13 cellular contexts compared by ENCODE assay signal in the genomic region with DNA sequence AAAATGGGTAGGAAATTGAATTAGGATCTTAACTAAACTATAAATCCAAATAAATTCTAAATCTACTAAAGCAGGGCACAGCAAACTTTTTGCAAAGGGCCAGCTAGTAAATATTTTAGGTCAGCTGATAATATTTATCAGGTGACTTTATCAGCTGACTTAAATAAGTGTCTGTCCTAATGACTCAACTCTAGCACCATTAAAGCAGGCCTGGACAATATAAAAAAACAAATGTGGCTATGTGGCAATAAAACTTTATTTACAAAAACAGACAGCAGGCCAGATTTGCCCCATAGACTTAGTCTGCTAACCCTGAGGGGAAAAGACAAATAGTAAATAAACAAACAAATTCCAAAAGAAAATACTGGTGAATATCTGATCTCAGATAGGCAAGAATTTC. TPM values are rescaled to one million over a fixed set of nuclear protein-coding genes. Genes with fewer than 3 reads are reported as not detected.
DNase-seq lines count a peak whose midpoint lies in the region; ATAC-seq, FAIRE-seq and TF ChIP-seq lines count a peak whose summit lies in the region.
"Had no signal": no experiment of that assay in that cellular context is flagged by ENCODE, and none has a peak within 500 bp of the region (broad histone marks: within the 10 kb centered on the region; RNA-seq: fewer than 3 reads in every experiment).

No MANE protein-coding gene starts in this region.

- no TSS peak for BruUV-seq in IMR-90 (replicated peaks; lab: Mats Ljungman, UMichigan)

- no peak overlapping the region for H3K4me3 ChIP-seq in IMR-90 (ENCODE audit: insufficient read depth, low read depth, low read length)
- H3K4me3 ChIP-seq: Peyer's patch had no signal

- H3K9me1 ChIP-seq in IMR-90 (ENCODE audit: insufficient read depth, low read length) = peaks cover 5% of the 10 kb centered on the region; the same call in 1 of the 2 replicates

- no peaks in the 10 kb centered on the region for H3K79me1 ChIP-seq in IMR-90 (ENCODE audit: low read depth in 1 of 2, low read length in 2 of 2)

- H2BK20ac ChIP-seq in IMR-90 (ENCODE audit: low read depth, low read length) = no peak overlapping the region

- dilution Hi-C loops in IMR-90 (cut with HindIII; ENCODE audit: low sequenced_read_pairs, unreplicated experiment) = no loop called here

- peaks cover 84% of the 10 kb centered on the region for H3K4me1 Mint-ChIP-seq in CD4-positive, alpha-beta T cell (ENCODE audit: low read depth)

- POLR2A ChIA-PET in CD4-positive, alpha-beta T cell (lab: Charles Lee) = interaction anchor here (0.7 kb wide), 1 partner anchor 225 kb away, joined by 5 read pairs; no protein-coding TSS in a partner anchor
- POLR2A ChIA-PET in IMR-90 (lab: Charles Lee; ENCODE audit: unreplicated experiment) = no interaction called here

- H3K9me3 Mint-ChIP-seq in CD4-positive, alpha-beta T cell = no peaks in the 10 kb centered on the region
- H3K9me3 Mint-ChIP-seq: IgD-negative memory B cell had no signal

- no peak overlapping the region for H3K14ac ChIP-seq in IMR-90 (replicated peaks; ENCODE audit: low read depth, low read length)

- no peak overlapping the region for H3K27ac ChIP-seq in CD4-positive, alpha-beta T cell (ENCODE audit: low read depth, low read length)
- H3K27ac ChIP-seq in IMR-90 (ENCODE audit: insufficient read depth, low read length) = no peak overlapping the region
- peak overlapping the region; percentile 68 for H3K27ac ChIP-seq in VCaP
- H3K27ac ChIP-seq: Peyer's patch had no signal

- H4K8ac ChIP-seq in IMR-90 (ENCODE audit: low read depth in 2 of 2, low read length in 2 of 2) = no peak overlapping the region

- no peak overlapping the region for H4K91ac ChIP-seq in IMR-90 (ENCODE audit: insufficient read depth, low read depth, low read length)

- CTCF ChIA-PET in CD4-positive, alpha-beta T cell (lab: Charles Lee) = no interaction called here
- CTCF ChIA-PET in IMR-90 (lab: Yijun Ruan, JAX) = no interaction called here

- H3K36me3 ChIP-seq in IMR-90 (ENCODE audit: control insufficient read depth, insufficient read depth, low read length) = no peaks in the 10 kb centered on the region
- H3K36me3 ChIP-seq: Peyer's patch had no signal

- no peak overlapping the region for H2BK120ac ChIP-seq in IMR-90 (ENCODE audit: low read depth, low read length)

- H3K9me3 ChIP-seq in CD4-positive, alpha-beta T cell (ENCODE audit: control insufficient read depth, low read length) = no peaks in the 10 kb centered on the region
- no peaks in the 10 kb centered on the region for H3K9me3 ChIP-seq in IMR-90 (ENCODE audit: control insufficient read depth, insufficient read depth, low read length)
- H3K9me3 ChIP-seq: Peyer's patch had no signal

- H3K4me2 ChIP-seq in IMR-90 (ENCODE audit: low read depth, low read length) = no peak overlapping the region

- H3K27me3 ChIP-seq in CD4-positive, alpha-beta T cell (ENCODE audit: control insufficient read depth, insufficient read depth, low read length) = no peaks in the 10 kb centered on the region
- peaks cover 7% of the 10 kb centered on the region; the same call in 1 of the 2 replicates for H3K27me3 ChIP-seq in IMR-90 (ENCODE audit: control insufficient read depth, insufficient read depth, low read length)
- H3K27me3 ChIP-seq: Peyer's patch had no signal

- no peak overlapping the region for H3K18ac ChIP-seq in IMR-90 (ENCODE audit: low read depth, low read length)

- no peak overlapping the region for H2AFZ ChIP-seq in IMR-90 (replicated peaks; ENCODE audit: low read length, poor library complexity)

- no peak overlapping the region for H3K23ac ChIP-seq in IMR-90 (ENCODE audit: low read depth, low read length)

- H3K27me3 Mint-ChIP-seq in CD4-positive, alpha-beta T cell = no peaks in the 10 kb centered on the region
- H3K27me3 Mint-ChIP-seq: IgD-negative memory B cell had no signal

- H3K36me3 Mint-ChIP-seq in CD4-positive, alpha-beta T cell (ENCODE audit: low read depth) = no peaks in the 10 kb centered on the region

- no peak for TF ChIP-seq CTCF in CD4-positive, alpha-beta T cell (IDR thresholded peaks at IDR 0.05)
- TF ChIP-seq CTCF in IMR-90 (conservative IDR thresholded peaks at IDR 0.05; ENCODE audit: low read depth, low read length) (no peak), VCaP (conservative IDR thresholded peaks at IDR 0.05) (no peak)

- H2AK5ac ChIP-seq in IMR-90 (ENCODE audit: low read depth, low read length) = no peak overlapping the region

- H3K4me1 ChIP-seq in IMR-90 (ENCODE audit: control insufficient read depth, insufficient read depth, low read length) = no peaks in the 10 kb centered on the region

- H3K27ac Mint-ChIP-seq in CD4-positive, alpha-beta T cell = peak overlapping the region; percentile 12
- H3K27ac Mint-ChIP-seq: IgD-negative memory B cell had no signal

- H3K4ac ChIP-seq in IMR-90 (ENCODE audit: low read depth, low read length) = no peak overlapping the region

- DNase-seq in CD4-positive, alpha-beta T cell = no peak
- DNase-seq in IMR-90 = no peak
- DNase-seq in myocyte (ENCODE audit: low read depth) = peak; percentile 36
- DNase-seq in GM12892 (ENCODE audit: insufficient read length) = no peak
- no peak for DNase-seq in stimulated activated CD4-positive, alpha-beta T cell treated with anti-CD3 and anti-CD28 coated beads, Interleukin-2, amount 100 ng/mL, for 48 hours
- DNase-seq: H7, NCI-H2029, NCI-H510A treated with DMSO at 0.1 percent for 48 hours, Peyer's patch had no signal

- in situ Hi-C loops in IMR-90 (cut with MboI; ENCODE audit: low sequenced_read_pairs) = no loop called here

- no peak overlapping the region for H3K4me3 Mint-ChIP-seq in CD4-positive, alpha-beta T cell
- H3K4me3 Mint-ChIP-seq: IgD-negative memory B cell had no signal

- H4K20me1 ChIP-seq in IMR-90 (ENCODE audit: insufficient read depth, low read length) = no peaks in the 10 kb centered on the region

- no peak for ATAC-seq in CD4-positive, alpha-beta T cell (ENCODE audit: poor library complexity)
- no peak for ATAC-seq in IMR-90 (ENCODE audit: low read depth)
- ATAC-seq in GM21423 (IDR thresholded peaks at IDR 0.05; ENCODE audit: unreplicated experiment) = no peak
- ATAC-seq: Right ventricle myocardium inferior had no signal

- intact Hi-C loops in CD4-positive, alpha-beta T cell (cut with DNase I, micrococcal nuclease) = no loop called here
- intact Hi-C loops in IMR-90 (cut with micrococcal nuclease) = no loop called here

- no peak overlapping the region for H3K56ac ChIP-seq in IMR-90 (ENCODE audit: extremely low read depth, insufficient read depth, low read length)

- TF ChIP-seq POLR2A in IMR-90 (IDR thresholded peaks at IDR 0.05; ENCODE audit: low read depth, low read length) = no peak
- no peak for TF ChIP-seq POLR2A in GM12892 (IDR thresholded peaks at IDR 0.05; ENCODE audit: low read depth, low read length)

- no peak overlapping the region for H2BK15ac ChIP-seq in IMR-90 (ENCODE audit: low read depth, low read length)

- TF ChIP-seq RAD21 in IMR-90 (IDR thresholded peaks at IDR 0.05; ENCODE audit: low read length) = no peak

- no peak overlapping the region for H2BK5ac ChIP-seq in IMR-90 (ENCODE audit: low read depth, low read length, poor library complexity, severe bottlenecking)

- no peak overlapping the region for H4K5ac ChIP-seq in IMR-90 (ENCODE audit: low read depth, low read length)

- no peak overlapping the region for H3K9ac ChIP-seq in IMR-90 (ENCODE audit: low read depth, low read length)

- no peak for FAIRE-seq in GM12892 (lab: Jason Lieb, UNC)

- no peak overlapping the region for H2AK9ac ChIP-seq in IMR-90 (replicated peaks; ENCODE audit: low read depth, low read length, poor library complexity)

TF ChIP-seq in IMR-90, 13 proteins besides CTCF, POLR2A, EP300 and RAD21:
- TF ChIP-seq MAZ (IDR thresholded peaks at IDR 0.05; ENCODE audit: borderline replicate concordance, low read depth, low read length) = no peak
- TF ChIP-seq, protein P1, sequence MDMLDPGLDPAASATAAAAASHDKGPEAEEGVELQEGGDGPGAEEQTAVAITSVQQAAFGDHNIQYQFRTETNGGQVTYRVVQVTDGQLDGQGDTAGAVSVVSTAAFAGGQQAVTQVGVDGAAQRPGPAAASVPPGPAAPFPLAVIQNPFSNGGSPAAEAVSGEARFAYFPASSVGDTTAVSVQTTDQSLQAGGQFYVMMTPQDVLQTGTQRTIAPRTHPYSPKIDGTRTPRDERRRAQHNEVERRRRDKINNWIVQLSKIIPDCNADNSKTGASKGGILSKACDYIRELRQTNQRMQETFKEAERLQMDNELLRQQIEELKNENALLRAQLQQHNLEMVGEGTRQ (IDR thresholded peaks at IDR 0.05; ENCODE audit: low read depth, low read length) = peak; percentile 39; the same call in 1 of the 2 replicates

RNA-seq across cellular contexts. Expression of a gene that starts 27.7 kb away (rescaled TPM):
- 10 to 100 TPM; 76.3 to 79.3 TPM for total RNA-seq in CD4-positive, alpha-beta T cell
- total RNA-seq in IMR-90 (2012; rRNA removed) (7.2 and 9.7 TPM in 2 replicates), myocyte (89.1 and 138 TPM in 2 replicates)
- polyA plus RNA-seq in IMR-90 (2012; rRNA removed) = 4.8 and 6.4 TPM in 2 replicates
- polyA plus RNA-seq in IMR-90 (2012; cell fraction: cytosol; rRNA removed) = 2.7 and 3.8 TPM in 2 replicates
- polyA plus RNA-seq in IMR-90 (2012; cell fraction: nucleus; rRNA removed; ENCODE audit: low replicate concordance) = 5.8 and 10.6 TPM in 2 replicates
- polyA plus RNA-seq in myocyte (2012) = 44.4 TPM
- 5.6 TPM for polyA plus RNA-seq in GM12892 (2012; ENCODE audit: missing spikeins)
